Comparison of ENCODE assay signal across 8 cellular contexts in genomic region chr6:159106627-159107241, GRCh38.
DNase-seq lines count a peak whose midpoint lies in the region; ATAC-seq lines count a peak whose summit lies in the region.

No MANE protein-coding gene starts in this region.

- H3K4me3 ChIP-seq in MG63: no peak overlapping the region

- ATAC-seq in GM21825 (IDR thresholded peaks at IDR 0.05; ENCODE audit: unreplicated experiment): peak; percentile 82

- DNase-seq in GM04503 (ENCODE audit: low read depth): peak; percentile 14
- peak; percentile 53 for DNase-seq in MG63
- peak; percentile 79 for DNase-seq in T-helper 22 cell (ENCODE audit: low read depth)
- peak; percentile 66 for DNase-seq in astrocyte of the hippocampus (ENCODE audit: low read depth, low spot score)
- DNase-seq in iris pigment epithelial cell (ENCODE audit: low read depth): peak; percentile 55
- peak; percentile 90 for DNase-seq in stimulated activated CD4-positive, alpha-beta T cell treated with anti-CD3 and anti-CD28 coated beads, Interleukin-4, amount 100 ng/mL, for 1 hour
- no peak for DNase-seq in RKO (ENCODE audit: low spot score)

- no peaks in the 10 kb centered on the region for H3K27me3 ChIP-seq in MG63

- H3K36me3 ChIP-seq in MG63: no peaks in the 10 kb centered on the region

- H3K9me3 ChIP-seq in MG63: no peaks in the 10 kb centered on the region
